ENCODE assay signal across 7 cellular contexts in genomic region chr18:3447035-3447894, GRCh38. TPM values are rescaled to one million over a fixed set of nuclear protein-coding genes. Genes with fewer than 3 reads are reported as not detected.
A peak's percentile ranks its signal among the peaks of the same experiment; 100 is the strongest.
DNase-seq lines count a peak whose midpoint lies in the region; ATAC-seq and TF ChIP-seq lines count a peak whose summit lies in the region.

No MANE protein-coding gene starts in this region.

- peaks cover 64% of the 10 kb centered on the region for H3K79me2 ChIP-seq in PC-9 (ENCODE audit: low read depth)

- peaks cover 63% of the 10 kb centered on the region for H3F3A ChIP-seq in PC-9 (ENCODE audit: insufficient read depth, low read depth)

- no peaks in the 10 kb centered on the region for H3K9me2 ChIP-seq in PC-9 (ENCODE audit: insufficient read depth)

- peak; percentile 2 for ATAC-seq in thoracic aorta (ENCODE audit: insufficient number of reproducible peaks, low FRiP score, low read depth)

- H3K4me3 ChIP-seq in PC-9 (peak overlapping the region; percentile 83; the same call in 1 of the 2 replicates), thoracic aorta (peak overlapping the region; percentile 95)

- peak overlapping the region; percentile 100 for H3K27ac Mint-ChIP-seq in chondrocyte (ENCODE audit: unreplicated experiment)

- peak overlapping the region; percentile 99 for H3K4me2 ChIP-seq in PC-9

- peaks cover 35% of the 10 kb centered on the region for H3K4me1 ChIP-seq in PC-9 (replicated peaks; ENCODE audit: insufficient read depth)
- peaks cover 0 to 12% of the 10 kb centered on the region in 2 donors for H3K4me1 ChIP-seq in thoracic aorta (ENCODE audit: control insufficient read depth in 1 of 2, low read depth in 2 of 2)

- no peaks in the 10 kb centered on the region for H3K36me3 Mint-ChIP-seq in chondrocyte (ENCODE audit: low read depth)

- DNase-seq in GM20000 (ENCODE audit: low spot score) (peak; percentile 18), PC-9 (peak in 1 of 2 experiments; percentile 67), chondrocyte (ENCODE audit: low spot score) (no peak), lung microvascular endothelial cell (ENCODE audit: low read depth in 2 of 2) (peak; percentile 61 to 66), thoracic aorta (ENCODE audit: low spot score) (no peak), NOMO-1 treated with dmso at 0.1 percent for 144 hours (lab: John Stamatoyannopoulos, UW; ENCODE audit: unreplicated experiment) (no peak)
- no peak for DNase-seq in NK-92 treated with Interleukin-12 subunit alpha and Interleukin-12 subunit beta, amount 100 ng/mL, for 24 hours (lab: John Stamatoyannopoulos, UW)

- 0 out of 2 replicates have a peak, but pooled peaks cover 12% of the 10 kb centered on the region for H3K36me3 ChIP-seq in PC-9 (ENCODE audit: low read depth)
- no peaks in the 10 kb centered on the region for H3K36me3 ChIP-seq in thoracic aorta

- peak overlapping the region; percentile 95 for H3K4me3 Mint-ChIP-seq in chondrocyte (ENCODE audit: unreplicated experiment)

- peak overlapping the region; percentile 96 for H3K27ac ChIP-seq in PC-9
- peak overlapping the region; percentile 99 to 100 for H3K27ac ChIP-seq in thoracic aorta

- TF ChIP-seq CTCF in GM20000 (IDR thresholded peaks at IDR 0.05; ENCODE audit: extremely low read depth, missing control alignments) (no peak), PC-9 (conservative IDR thresholded peaks at IDR 0.05) (no peak), chondrocyte (IDR thresholded peaks at IDR 0.05) (no peak), thoracic aorta (IDR thresholded peaks at IDR 0.05) (no peak)

- H3K9me3 ChIP-seq in PC-9 (ENCODE audit: insufficient read depth, low read depth): no peaks in the 10 kb centered on the region
- H3K9me3 ChIP-seq in thoracic aorta: no peaks in the 10 kb centered on the region

- H3K4me1 Mint-ChIP-seq in chondrocyte (ENCODE audit: low read depth): peaks cover 16% of the 10 kb centered on the region

- peaks cover 5% of the 10 kb centered on the region; the same call in 1 of the 2 replicates for H4K20me1 ChIP-seq in PC-9 (ENCODE audit: insufficient read depth)

- intact Hi-C loops in PC-9 (cut with micrococcal nuclease; ENCODE audit: unreplicated experiment): loop anchor here (1.0 to 10.0 kb wide), 7 partner anchors 80 to 550 kb away; partner anchors contain the start of gene LPIN2

- POLR2A ChIA-PET in PC-9 (lab: Charles Lee; ENCODE audit: unreplicated experiment): interaction anchor here (0.5 to 1.6 kb wide), 23 partner anchors 19 to 205 kb away, joined by 3 to 33 read pairs (median 7); no protein-coding TSS in a partner anchor

- H2AFZ ChIP-seq in PC-9: peak overlapping the region; percentile 68

- H3K9me3 Mint-ChIP-seq in chondrocyte (ENCODE audit: low read depth): no peaks in the 10 kb centered on the region

- H3K27me3 ChIP-seq in PC-9 (ENCODE audit: insufficient read depth, low read depth) (no peaks in the 10 kb centered on the region), thoracic aorta (replicated peaks; ENCODE audit: insufficient read depth) (no peaks in the 10 kb centered on the region)

- no peaks in the 10 kb centered on the region for H3K27me3 Mint-ChIP-seq in chondrocyte (ENCODE audit: low read depth)

- BruUV-seq in PC-9 (replicated peaks; lab: Mats Ljungman, UMichigan): no TSS peak

- CTCF ChIA-PET in PC-9 (lab: Charles Lee): interaction anchor here (0.7 to 1.8 kb wide), 6 partner anchors 37 to 411 kb away, joined by 6 to 21 read pairs (median 10); no protein-coding TSS in a partner anchor

RNA-seq across cellular contexts. Expression of gene TGIF1, which starts 2.7 kb away (rescaled TPM):
- total RNA-seq in PC-9 (2021): 188 and 203 TPM in 2 replicates
- 26.5 to 67.0 TPM (median 58.5 TPM) in 3 replicates for total RNA-seq in chondrocyte
- 64.7 and 109 TPM in 2 replicates for total RNA-seq in lung microvascular endothelial cell
- total RNA-seq in thoracic aorta: 10 to 100 TPM; 42.8 to 91.6 TPM

Comparison
In these comparisons a context has a peak if more than half of its experiments do, and no peak if none do; other contexts are left out.
1. DNase-seq: peak in GM20000 (single experiment) and lung microvascular endothelial cell (2 of 2); none in chondrocyte (single experiment), thoracic aorta (single experiment), NOMO-1 treated with dmso at 0.1 percent for 144 hours (single experiment) and NK-92 treated with Interleukin-12 subunit alpha and Interleukin-12 subunit beta, amount 100 ng/mL, for 24 hours (single experiment).